23 cellular contexts compared by ENCODE assay signal in the genomic region with DNA sequence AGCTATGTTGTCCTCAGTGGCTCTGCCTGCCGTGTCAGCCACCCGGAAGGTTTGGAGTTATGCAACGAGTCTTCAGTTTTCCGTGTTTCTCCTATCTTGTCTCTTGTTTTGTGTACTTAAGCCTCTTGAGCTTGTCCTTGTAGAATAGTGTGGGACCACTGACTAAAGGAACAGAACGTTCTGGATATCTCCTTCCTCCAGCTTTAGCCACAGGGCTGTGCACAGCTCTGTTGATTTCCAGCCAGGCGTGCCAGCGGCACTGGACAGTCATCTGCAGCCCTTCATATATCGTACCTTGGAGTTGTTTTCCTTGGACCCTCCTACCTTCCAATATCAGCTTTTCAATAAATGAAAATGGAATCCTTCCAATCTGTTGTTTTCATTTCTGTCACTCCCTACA. TPM values are rescaled to one million over a fixed set of nuclear protein-coding genes. Genes with fewer than 3 reads are reported as not detected.
A peak's percentile ranks its signal among the peaks of the same experiment; 100 is the strongest.
DNase-seq lines count a peak whose midpoint lies in the region; ATAC-seq and TF ChIP-seq lines count a peak whose summit lies in the region.
"Had no signal": no experiment of that assay in that cellular context is flagged by ENCODE, and none has a peak within 500 bp of the region (broad histone marks: within the 10 kb centered on the region; RNA-seq: fewer than 3 reads in every experiment).

No MANE protein-coding gene starts in this region.

- H3K9me3 Mint-ChIP-seq in activated T-cell treated with anti-CD3 and anti-CD28 coated beads, Interleukin-2, amount 50 U/mL, for 24 hours: no peaks in the 10 kb centered on the region
- no peaks in the 10 kb centered on the region for H3K9me3 Mint-ChIP-seq in activated T-cell treated with anti-CD3 and anti-CD28 coated beads, Interleukin-2, amount 50 U/mL, for 72 hours
- no peaks in the 10 kb centered on the region for H3K9me3 Mint-ChIP-seq in nephron
- H3K9me3 Mint-ChIP-seq: effector memory CD8-positive, alpha-beta T cell; H9; stimulated activated effector memory CD8-positive, alpha-beta T cell treated with anti-CD3 and anti-CD28 coated beads, Interleukin-12 subunit alpha, Interleukin-12 subunit beta, amount 100 ng/mL, for 72 hours; T-cell had no signal

- H3K27ac ChIP-seq in cardiac muscle cell (peak overlapping the region; percentile 73), upper lobe of right lung (peak overlapping the region; percentile 14)
- H3K27ac ChIP-seq: left lung, right lobe of liver, VCaP had no signal

- no peaks in the 10 kb centered on the region for H3K27me3 Mint-ChIP-seq in activated T-cell treated with anti-CD3 and anti-CD28 coated beads, Interleukin-2, amount 50 U/mL, for 24 hours
- H3K27me3 Mint-ChIP-seq in activated T-cell treated with anti-CD3 and anti-CD28 coated beads, Interleukin-2, amount 50 U/mL, for 72 hours (ENCODE audit: low read depth): no peaks in the 10 kb centered on the region
- no peaks in the 10 kb centered on the region for H3K27me3 Mint-ChIP-seq in nephron (ENCODE audit: low read depth)
- H3K27me3 Mint-ChIP-seq: effector memory CD8-positive, alpha-beta T cell; T-cell had no signal

- no peak overlapping the region for H3K4me3 Mint-ChIP-seq in activated T-cell treated with anti-CD3 and anti-CD28 coated beads, Interleukin-2, amount 50 U/mL, for 24 hours
- H3K4me3 Mint-ChIP-seq in activated T-cell treated with anti-CD3 and anti-CD28 coated beads, Interleukin-2, amount 50 U/mL, for 72 hours: no peak overlapping the region
- peak overlapping the region in 2 of 3 experiments; percentile 49 to 55 for H3K4me3 Mint-ChIP-seq in nephron
- H3K4me3 Mint-ChIP-seq: effector memory CD8-positive, alpha-beta T cell; H9; stimulated activated effector memory CD8-positive, alpha-beta T cell treated with anti-CD3 and anti-CD28 coated beads, Interleukin-12 subunit alpha, Interleukin-12 subunit beta, amount 100 ng/mL, for 72 hours; T-cell had no signal

- H3K27ac Mint-ChIP-seq in activated T-cell treated with anti-CD3 and anti-CD28 coated beads, Interleukin-2, amount 50 U/mL, for 24 hours: peak overlapping the region; percentile 30
- no peak overlapping the region for H3K27ac Mint-ChIP-seq in activated T-cell treated with anti-CD3 and anti-CD28 coated beads, Interleukin-2, amount 50 U/mL, for 72 hours
- H3K27ac Mint-ChIP-seq in nephron: peak overlapping the region; percentile 52 to 79 (median 75)
- H3K27ac Mint-ChIP-seq: effector memory CD8-positive, alpha-beta T cell; H9; stimulated activated effector memory CD8-positive, alpha-beta T cell treated with anti-CD3 and anti-CD28 coated beads, Interleukin-12 subunit alpha, Interleukin-12 subunit beta, amount 100 ng/mL, for 72 hours; T-cell had no signal

- H3K36me3 Mint-ChIP-seq in activated T-cell treated with anti-CD3 and anti-CD28 coated beads, Interleukin-2, amount 50 U/mL, for 24 hours (ENCODE audit: low read depth): peaks cover 47% of the 10 kb centered on the region
- peaks cover 3 to 6% of the 10 kb centered on the region in 2 donors for H3K36me3 Mint-ChIP-seq in activated T-cell treated with anti-CD3 and anti-CD28 coated beads, Interleukin-2, amount 50 U/mL, for 72 hours (ENCODE audit: insufficient read depth in 2 of 2)
- peaks cover 20% of the 10 kb centered on the region for H3K36me3 Mint-ChIP-seq in nephron (ENCODE audit: low read depth)

- H3K4me3 ChIP-seq in cardiac muscle cell (no peak overlapping the region), upper lobe of right lung (no peak overlapping the region)
- H3K4me3 ChIP-seq: left lung, right lobe of liver, transverse colon had no signal

- ATAC-seq in activated T-cell treated with anti-CD3 and anti-CD28 coated beads, Interleukin-2, amount 50 U/mL, for 72 hours (replicated peaks in 1 of 2): no peak
- ATAC-seq in upper lobe of right lung: no peak
- no peak for ATAC-seq in GM19455 (IDR thresholded peaks at IDR 0.05; ENCODE audit: unreplicated experiment)
- no peak for ATAC-seq in HG02973 (IDR thresholded peaks at IDR 0.05; ENCODE audit: unreplicated experiment)
- ATAC-seq: effector memory CD8-positive, alpha-beta T cell; left lung; stimulated activated effector memory CD8-positive, alpha-beta T cell treated with anti-CD3 and anti-CD28 coated beads, Interleukin-12 subunit alpha, Interleukin-12 subunit beta, amount 100 ng/mL, for 72 hours; T-cell had no signal

- TF ChIP-seq CTCF in cardiac muscle cell (IDR thresholded peaks at IDR 0.05; ENCODE audit: low read depth, low read length): no peak
- no peak for TF ChIP-seq CTCF in nephron (IDR thresholded peaks at IDR 0.05; ENCODE audit: unreplicated experiment in 3 of 3)
- TF ChIP-seq CTCF in upper lobe of right lung (IDR thresholded peaks at IDR 0.05): no peak

- H3K4me1 Mint-ChIP-seq in activated T-cell treated with anti-CD3 and anti-CD28 coated beads, Interleukin-2, amount 50 U/mL, for 24 hours (ENCODE audit: low read depth): peaks cover 15% of the 10 kb centered on the region
- peaks cover 21% of the 10 kb centered on the region for H3K4me1 Mint-ChIP-seq in activated T-cell treated with anti-CD3 and anti-CD28 coated beads, Interleukin-2, amount 50 U/mL, for 72 hours (ENCODE audit: low read depth)
- peaks cover 29% of the 10 kb centered on the region for H3K4me1 Mint-ChIP-seq in nephron
- H3K4me1 Mint-ChIP-seq: H9 had no signal

- H3K9me3 ChIP-seq in cardiac muscle cell (ENCODE audit: low read depth) (no peaks in the 10 kb centered on the region), upper lobe of right lung (no peaks in the 10 kb centered on the region)
- H3K9me3 ChIP-seq: BE2C, left lung, right lobe of liver, transverse colon had no signal

- no peaks in the 10 kb centered on the region for H3K27me3 ChIP-seq in cardiac muscle cell
- no peaks in the 10 kb centered on the region for H3K27me3 ChIP-seq in upper lobe of right lung
- H3K27me3 ChIP-seq: BE2C, left lung, right lobe of liver, transverse colon had no signal

- H3K36me3 ChIP-seq in cardiac muscle cell (no peaks in the 10 kb centered on the region), upper lobe of right lung (peaks cover 7% of the 10 kb centered on the region)
- H3K36me3 ChIP-seq: BE2C, right lobe of liver, transverse colon had no signal

- intact Hi-C loops in upper lobe of right lung (cut with DNase I): no loop called here

- peaks cover 31% of the 10 kb centered on the region for H3K4me1 ChIP-seq in cardiac muscle cell (ENCODE audit: low read depth)
- H3K4me1 ChIP-seq in upper lobe of right lung: peaks cover 22% of the 10 kb centered on the region
- H3K4me1 ChIP-seq: BE2C, right lobe of liver had no signal

- no peak for DNase-seq in activated T-cell treated with anti-CD3 and anti-CD28 coated beads, Interleukin-2, amount 50 U/mL, for 24 hours
- DNase-seq in activated T-cell treated with anti-CD3 and anti-CD28 coated beads, Interleukin-2, amount 50 U/mL, for 72 hours: no peak
- DNase-seq in cardiac muscle cell (ENCODE audit: low read depth in 1 of 2, low spot score in 1 of 2) (no peak), upper lobe of right lung (no peak), A172 (ENCODE audit: low spot score) (no peak)
- DNase-seq: activated CD4-positive, alpha-beta T cell treated with anti-CD3 and anti-CD28 coated beads, Interleukin-2, amount 50 U/mL, for 1 hour; activated naive CD4-positive, alpha-beta T cell; BE2C; DMS79 treated with DMSO at 0.1 percent for 48 hours; effector memory CD8-positive, alpha-beta T cell; H9; left lung; MV-4-11; NCI-H187 treated with DMSO at 0.1 percent for 48 hours; SHP77 treated with DMSO at 0.1 percent for 48 hours; T-cell; transverse colon had no signal

RNA-seq across cellular contexts. Expression of gene TMEM11, which starts 39.8 kb away (rescaled TPM):
- total RNA-seq in activated T-cell treated with anti-CD3 and anti-CD28 coated beads, Interleukin-2, amount 50 U/mL, for 72 hours: 10 to 100 TPM; 21.4 to 25.9 TPM
- total RNA-seq in cardiac muscle cell: 37.9 and 42.9 TPM in 2 replicates
- polyA plus RNA-seq in cardiac muscle cell: 91.0 and 92.2 TPM in 2 replicates
- 24.2 TPM for total RNA-seq in upper lobe of right lung
- total RNA-seq in A172 (2014; rRNA removed; shearing (Covaris generic)): 38.0 and 41.7 TPM in 2 replicates

RNA-seq across cellular contexts. Expression of gene DHRS7B, which starts 47.4 kb away (rescaled TPM):
- 10 to 100 TPM; 19.5 to 21.4 TPM for total RNA-seq in activated T-cell treated with anti-CD3 and anti-CD28 coated beads, Interleukin-2, amount 50 U/mL, for 72 hours
- 34.2 and 42.6 TPM in 2 replicates for total RNA-seq in cardiac muscle cell
- 40.0 and 41.0 TPM in 2 replicates for polyA plus RNA-seq in cardiac muscle cell
- 24.7 TPM for total RNA-seq in upper lobe of right lung
- total RNA-seq in A172 (2014; rRNA removed; shearing (Covaris generic)): 20.2 and 21.7 TPM in 2 replicates

Comparison
In these comparisons a context has a peak if more than half of its experiments do, and no peak if none do; other contexts are left out.
1. H3K4me3 Mint-ChIP-seq: peak in nephron (2 of 3); none in activated T-cell treated with anti-CD3 and anti-CD28 coated beads, Interleukin-2, amount 50 U/mL, for 24 hours (single experiment) and activated T-cell treated with anti-CD3 and anti-CD28 coated beads, Interleukin-2, amount 50 U/mL, for 72 hours (0 of 2).